1 cellular context compared by ENCODE assay signal in the genomic region with DNA sequence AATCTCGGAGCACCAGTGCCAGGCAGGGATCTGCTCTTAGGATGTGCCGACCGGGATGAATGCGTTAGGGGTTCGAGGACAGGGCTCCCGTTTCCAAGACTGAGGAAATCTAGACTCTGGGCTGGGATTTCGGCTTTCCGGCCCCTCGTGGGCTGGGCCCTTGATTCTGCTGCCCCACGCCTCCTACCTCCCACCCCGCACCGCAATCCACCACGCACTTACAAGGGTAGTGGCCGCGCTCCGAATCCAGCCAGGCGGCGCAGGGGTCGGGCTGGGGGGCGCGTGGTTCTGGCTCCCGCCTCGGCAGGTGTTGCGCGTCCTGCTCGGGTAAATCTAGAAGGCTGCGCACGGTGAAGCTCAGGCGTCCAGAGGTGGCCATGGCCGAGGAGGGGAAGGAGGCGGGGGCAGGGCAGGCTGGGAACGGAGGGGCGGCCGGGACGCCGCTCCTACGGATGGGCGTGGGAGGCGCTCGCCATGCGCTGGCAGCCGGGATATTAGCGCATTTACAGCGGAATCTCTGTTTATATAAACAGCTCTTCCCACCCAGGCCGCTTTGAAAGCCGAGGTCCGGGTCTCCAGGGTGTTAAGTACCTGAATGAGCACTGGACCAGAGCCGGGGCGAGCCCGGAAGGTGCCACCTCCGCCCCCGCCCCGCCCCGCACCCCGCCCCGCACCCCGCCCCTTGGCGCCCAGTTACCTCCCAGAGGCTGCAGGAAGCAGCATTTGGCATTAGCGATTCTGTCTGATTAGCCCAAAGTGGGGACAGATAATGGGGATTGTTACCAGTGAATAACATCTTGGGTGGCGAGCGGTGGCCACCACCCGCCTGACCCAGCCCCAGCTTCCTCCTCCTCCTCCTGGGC.
TF ChIP-seq lines count a peak whose summit lies in the region.

A gene (minus strand): TSS at position 604 of the 863 bp plus-strand sequence. CDS start 225 bp downstream, at position 379.

TF ChIP-seq in WTC11, 78 proteins besides CTCF, POLR2A, EP300 and RAD21 (continued from another document):
- TF ChIP-seq, protein P1, sequence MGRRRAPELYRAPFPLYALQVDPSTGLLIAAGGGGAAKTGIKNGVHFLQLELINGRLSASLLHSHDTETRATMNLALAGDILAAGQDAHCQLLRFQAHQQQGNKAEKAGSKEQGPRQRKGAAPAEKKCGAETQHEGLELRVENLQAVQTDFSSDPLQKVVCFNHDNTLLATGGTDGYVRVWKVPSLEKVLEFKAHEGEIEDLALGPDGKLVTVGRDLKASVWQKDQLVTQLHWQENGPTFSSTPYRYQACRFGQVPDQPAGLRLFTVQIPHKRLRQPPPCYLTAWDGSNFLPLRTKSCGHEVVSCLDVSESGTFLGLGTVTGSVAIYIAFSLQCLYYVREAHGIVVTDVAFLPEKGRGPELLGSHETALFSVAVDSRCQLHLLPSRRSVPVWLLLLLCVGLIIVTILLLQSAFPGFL (CRISPR knock-in tag; IDR thresholded peaks at IDR 0.05; ENCODE audit: borderline replicate concordance), result no peak
